In genomic region chr4:157222764-157223145, GRCh38 we compare ENCODE assay signal across 11 cellular contexts. TPM values are rescaled to one million over a fixed set of nuclear protein-coding genes. Genes with fewer than 3 reads are reported as not detected.
DNase-seq lines count a peak whose midpoint lies in the region; ATAC-seq, FAIRE-seq and TF ChIP-seq lines count a peak whose summit lies in the region.
"Had no signal": no experiment of that assay in that cellular context is flagged by ENCODE, and none has a peak within 500 bp of the region (broad histone marks: within the 10 kb centered on the region; RNA-seq: fewer than 3 reads in every experiment).

No MANE protein-coding gene starts in this region.

- POLR2A ChIA-PET in A549 (lab: Yijun Ruan, JAX) = no interaction called here
- POLR2A ChIA-PET in activated CD4-positive, alpha-beta memory T cell treated with anti-CD3 and anti-CD28 coated beads, Interleukin-2, amount 10 ng/mL, durations not matched to agents 7 days and 5 days (lab: Charles Lee) = no interaction called here

- 0 out of 3 replicates have a peak, but pooled peaks cover 3% of the 10 kb centered on the region for H3K4me1 ChIP-seq in A549
- H3K4me1 ChIP-seq in neural progenitor cell = no peaks in the 10 kb centered on the region

- peaks cover 38% of the 10 kb centered on the region for H3K27me3 Mint-ChIP-seq in neural progenitor cell (ENCODE audit: insufficient read depth, low read depth)
- H3K27me3 Mint-ChIP-seq in activated CD4-positive, alpha-beta memory T cell treated with anti-CD3 and anti-CD28 coated beads, Interleukin-2, amount 10 ng/mL, durations not matched to agents 7 days and 5 days = peaks cover 7% of the 10 kb centered on the region

- peaks cover 12% of the 10 kb centered on the region for H3F3A ChIP-seq in neural progenitor cell (ENCODE audit: low read depth)

- H3K4me2 ChIP-seq in A549 = peak overlapping the region; percentile 68
- H3K4me2 ChIP-seq in neural progenitor cell = peak overlapping the region; percentile 82

- FAIRE-seq in A549 (lab: Jason Lieb, UNC) (no peak), HTR-8/SVneo (lab: Jason Lieb, UNC) (no peak)

- H3K4me1 Mint-ChIP-seq in neural progenitor cell = peaks cover 31% of the 10 kb centered on the region
- H3K4me1 Mint-ChIP-seq in activated CD4-positive, alpha-beta memory T cell treated with anti-CD3 and anti-CD28 coated beads, Interleukin-2, amount 10 ng/mL, durations not matched to agents 7 days and 5 days = no peaks in the 10 kb centered on the region
- H3K4me1 Mint-ChIP-seq: activated naive CD8-positive, alpha-beta T cell treated with anti-CD3 and anti-CD28 coated beads, Interleukin-2, amount 10 ng/mL, durations not matched to agents 7 days and 5 days had no signal

- CTCF ChIA-PET in A549 (lab: Yijun Ruan, JAX) = no interaction called here
- CTCF ChIA-PET in activated CD4-positive, alpha-beta memory T cell treated with anti-CD3 and anti-CD28 coated beads, Interleukin-2, amount 10 ng/mL, durations not matched to agents 7 days and 5 days (lab: Charles Lee) = no interaction called here

- H3K27ac ChIP-seq in A549 (no peak overlapping the region), neural progenitor cell (no peak overlapping the region)

- TF ChIP-seq CTCF in A549 (IDR thresholded peaks at IDR 0.05) (no peak), epithelial cell of esophagus (IDR thresholded peaks at IDR 0.05; ENCODE audit: insufficient read depth, low read depth, low read length, missing control alignments) (no peak), neural progenitor cell (IDR thresholded peaks at IDR 0.05) (no peak), GM13976 (IDR thresholded peaks at IDR 0.05; ENCODE audit: borderline replicate concordance, control extremely low read depth, extremely low read depth, insufficient read depth, missing control alignments) (no peak)

- H3K27ac Mint-ChIP-seq in neural progenitor cell = no peak overlapping the region
- H3K27ac Mint-ChIP-seq in activated CD4-positive, alpha-beta memory T cell treated with anti-CD3 and anti-CD28 coated beads, Interleukin-2, amount 10 ng/mL, durations not matched to agents 7 days and 5 days = no peak overlapping the region
- H3K27ac Mint-ChIP-seq: activated naive CD8-positive, alpha-beta T cell treated with anti-CD3 and anti-CD28 coated beads, Interleukin-2, amount 10 ng/mL, durations not matched to agents 7 days and 5 days had no signal

- peaks cover 24% of the 10 kb centered on the region for H4K20me1 ChIP-seq in neural progenitor cell (ENCODE audit: low read depth)

- peaks cover 79% of the 10 kb centered on the region for H3K27me3 ChIP-seq in neural progenitor cell

- H3K36me3 Mint-ChIP-seq in neural progenitor cell = no peaks in the 10 kb centered on the region
- H3K36me3 Mint-ChIP-seq in activated CD4-positive, alpha-beta memory T cell treated with anti-CD3 and anti-CD28 coated beads, Interleukin-2, amount 10 ng/mL, durations not matched to agents 7 days and 5 days (ENCODE audit: low read depth) = no peaks in the 10 kb centered on the region

- no peak for ATAC-seq in A549
- ATAC-seq: left lobe of liver had no signal

- whole genome bisulfite sequencing in A549 (ENCODE audit: missing lambda C conversion rate) = 63% methylated on average over 5 of the region's 16 CpGs

- no peaks in the 10 kb centered on the region for H3K9me3 ChIP-seq in A549
- no peaks in the 10 kb centered on the region for H3K9me3 ChIP-seq in neural progenitor cell (ENCODE audit: low read depth)

- no peak for DNase-seq in A549 (ENCODE audit: low read depth in 1 of 2, low spot score in 1 of 2)
- DNase-seq in M059J (ENCODE audit: low read depth) = peak; percentile 3
- no peak for DNase-seq in epithelial cell of esophagus (ENCODE audit: low read depth)
- no peak for DNase-seq in neural progenitor cell (ENCODE audit: low spot score)
- no peak for DNase-seq in HTR-8/SVneo (ENCODE audit: insufficient read length, low spot score)
- DNase-seq in GM13976 (ENCODE audit: low spot score) = no peak
- DNase-seq in COR-L47 (lab: John Stamatoyannopoulos, UW) = no peak
- no peak for DNase-seq in activated CD4-positive, alpha-beta memory T cell treated with anti-CD3 and anti-CD28 coated beads, Interleukin-2, amount 10 ng/mL, durations not matched to agents 7 days and 5 days
- DNase-seq: activated naive CD8-positive, alpha-beta T cell treated with anti-CD3 and anti-CD28 coated beads, Interleukin-2, amount 10 ng/mL, durations not matched to agents 7 days and 5 days; T-helper 2 cell had no signal

- no peak for TF ChIP-seq RAD21 in A549 (conservative IDR thresholded peaks at IDR 0.05 in 1 of 2, IDR thresholded peaks at IDR 0.05 in 1 of 2)

- in situ Hi-C loops in GM13976 (cut with MboI; ENCODE audit: low sequenced_read_pairs, unreplicated experiment) = loop anchor here (10.0 kb wide), 1 partner anchor 752 kb away; no protein-coding TSS in a partner anchor

- H3K36me3 ChIP-seq in neural progenitor cell = no peaks in the 10 kb centered on the region

- H3K4me3 ChIP-seq in A549 (peak overlapping the region; percentile 33; the same call in 2 of the 3 replicates), epithelial cell of esophagus (ENCODE audit: low read length) (peak overlapping the region; percentile 26), neural progenitor cell (peak overlapping the region; percentile 62)

- no peak for TF ChIP-seq EP300 in A549 (IDR thresholded peaks at IDR 0.05)

- no peaks in the 10 kb centered on the region for H3K9me3 Mint-ChIP-seq in neural progenitor cell
- H3K9me3 Mint-ChIP-seq in activated CD4-positive, alpha-beta memory T cell treated with anti-CD3 and anti-CD28 coated beads, Interleukin-2, amount 10 ng/mL, durations not matched to agents 7 days and 5 days = peaks cover 5% of the 10 kb centered on the region

- no peaks in the 10 kb centered on the region for H3K79me2 ChIP-seq in neural progenitor cell (ENCODE audit: low read depth)

- peak overlapping the region; percentile 63 for H2AFZ ChIP-seq in neural progenitor cell (replicated peaks)

- H3K4me3 Mint-ChIP-seq in neural progenitor cell = peak overlapping the region; percentile 91
- no peak overlapping the region for H3K4me3 Mint-ChIP-seq in activated CD4-positive, alpha-beta memory T cell treated with anti-CD3 and anti-CD28 coated beads, Interleukin-2, amount 10 ng/mL, durations not matched to agents 7 days and 5 days
- H3K4me3 Mint-ChIP-seq: activated naive CD8-positive, alpha-beta T cell treated with anti-CD3 and anti-CD28 coated beads, Interleukin-2, amount 10 ng/mL, durations not matched to agents 7 days and 5 days had no signal

- TF ChIP-seq POLR2A in A549 (IDR thresholded peaks at IDR 0.05; ENCODE audit: low read length) = no peak

- no peak overlapping the region for H3K9ac ChIP-seq in neural progenitor cell

TF ChIP-seq in A549, 52 proteins besides CTCF, POLR2A, EP300 and RAD21:
- no peak for TF ChIP-seq FOSL2 (IDR thresholded peaks at IDR 0.05)
- no peak for TF ChIP-seq FOSL2 (CRISPR knock-in tag; IDR thresholded peaks at IDR 0.05)
- TF ChIP-seq CBX2 (IDR thresholded peaks at IDR 0.05; ENCODE audit: borderline replicate concordance, low read depth) = no peak

RNA-seq across cellular contexts. Expression of gene GRIA2, which starts 2.2 kb away (rescaled TPM):
- polyA plus RNA-seq in A549 (2011; rRNA removed) = 0.08 TPM in 1 of 2 replicates, not detected in the other
- not detected in 2 replicates for polyA plus RNA-seq in A549 (2012; cell fraction: cytosol; rRNA removed)
- not detected in 2 replicates for polyA plus RNA-seq in A549 (2012; cell fraction: nucleus; rRNA removed)
- polyA plus RNA-seq in A549 (2017; fragmentation: RNase III; extraction: RNeasy Plus Mini Kit Qiagen cat#74134 plus additional on column Dnase treatment) = not detected in 3 replicates
- not detected in 2 replicates for polyA minus RNA-seq in A549 (2011; rRNA and poly(A)+ RNA removed)
- total RNA-seq in M059J (2014; rRNA removed; shearing (Covaris generic)) = not detected in 2 replicates
- 0.07 TPM in 1 of 2 replicates, not detected in the other for total RNA-seq in neural progenitor cell (ENCODE audit: low replicate concordance)
- not detected for total RNA-seq in activated CD4-positive, alpha-beta memory T cell treated with anti-CD3 and anti-CD28 coated beads, Interleukin-2, amount 10 ng/mL, durations not matched to agents 7 days and 5 days
- total RNA-seq: activated naive CD8-positive, alpha-beta T cell treated with anti-CD3 and anti-CD28 coated beads, Interleukin-2, amount 10 ng/mL, durations not matched to agents 7 days and 5 days; left lobe of liver had no signal
